ENCODE assay signal across 8 cellular contexts in genomic region chr1:13748610-13749505, GRCh38. TPM values are rescaled to one million over a fixed set of nuclear protein-coding genes. Genes with fewer than 3 reads are reported as not detected.
A peak's percentile ranks its signal among the peaks of the same experiment; 100 is the strongest.
DNase-seq lines count a peak whose midpoint lies in the region; ATAC-seq and TF ChIP-seq lines count a peak whose summit lies in the region.

No MANE protein-coding gene starts in this region.

- H3K27ac ChIP-seq in SK-N-MC (no peak overlapping the region; the same call in 1 of the 2 replicates), osteoblast (ENCODE audit: low read depth, low read length) (peak overlapping the region; percentile 81), thoracic aorta (peak overlapping the region; percentile 93 to 95)

- peaks cover 32% of the 10 kb centered on the region for H4K20me1 ChIP-seq in osteoblast (ENCODE audit: insufficient read depth, low read length)

- peaks cover 16% of the 10 kb centered on the region for H3K36me3 ChIP-seq in SK-N-MC (ENCODE audit: insufficient read depth, low read length)
- peaks cover 6% of the 10 kb centered on the region for H3K36me3 ChIP-seq in osteoblast (ENCODE audit: insufficient read depth, low read length)
- no peaks in the 10 kb centered on the region for H3K36me3 ChIP-seq in thoracic aorta

- ATAC-seq in HG02610 (IDR thresholded peaks at IDR 0.05; ENCODE audit: unreplicated experiment) (peak; percentile 74), thoracic aorta (ENCODE audit: insufficient number of reproducible peaks, low FRiP score, low read depth) (peak; percentile 97)
- ATAC-seq in activated naive CD4-positive, alpha-beta T cell treated with anti-CD3 and anti-CD28 coated beads, Interleukin-2, amount 50 U/mL, for 72 hours, result peak; percentile 93 to 96

- H3K9ac ChIP-seq in SK-N-MC (ENCODE audit: insufficient read length), result peak overlapping the region; percentile 81

- peak; percentile 91 for DNase-seq in NCI-H1048 (lab: John Stamatoyannopoulos, UW)
- peak; percentile 78 for DNase-seq in SK-N-MC (ENCODE audit: low read depth, low spot score)
- peak; percentile 95 for DNase-seq in activated naive CD4-positive, alpha-beta T cell treated with anti-CD3 and anti-CD28 coated beads, Interleukin-2, amount 50 U/mL, for 72 hours (ENCODE audit: low spot score in 2 of 2)
- peak; percentile 96 for DNase-seq in glomerular visceral epithelial cell (ENCODE audit: extremely low spot score)
- DNase-seq in osteoblast (ENCODE audit: insufficient read length, low spot score, missing footprints), result peak; percentile 100
- DNase-seq in thoracic aorta (ENCODE audit: low spot score), result peak; percentile 96

- no peaks in the 10 kb centered on the region for H3K27me3 ChIP-seq in osteoblast (ENCODE audit: insufficient read depth, low read length)
- H3K27me3 ChIP-seq in thoracic aorta (replicated peaks; ENCODE audit: insufficient read depth), result no peaks in the 10 kb centered on the region

- TF ChIP-seq CTCF in osteoblast (IDR thresholded peaks at IDR 0.05; ENCODE audit: extremely low read depth, low read depth, low read length) (no peak), thoracic aorta (IDR thresholded peaks at IDR 0.05) (no peak)

- peak overlapping the region; percentile 86 for H3K4me2 ChIP-seq in osteoblast (ENCODE audit: insufficient read depth, low read length)

- H3K9me3 Mint-ChIP-seq in activated naive CD4-positive, alpha-beta T cell treated with anti-CD3 and anti-CD28 coated beads, Interleukin-2, amount 50 U/mL, for 72 hours, result no peaks in the 10 kb centered on the region

- H3K9me3 ChIP-seq in SK-N-MC (ENCODE audit: low read depth, low read length) (no peaks in the 10 kb centered on the region), osteoblast (ENCODE audit: low read depth, low read length) (no peaks in the 10 kb centered on the region), thoracic aorta (no peaks in the 10 kb centered on the region)

- peak overlapping the region; percentile 90 for H2AFZ ChIP-seq in osteoblast (ENCODE audit: low read length)

- TF ChIP-seq POLR2A in GM10847 (IDR thresholded peaks at IDR 0.05; ENCODE audit: extremely low read depth, insufficient read length), result peak; percentile 74

- peaks cover 44% of the 10 kb centered on the region for H3K79me2 ChIP-seq in osteoblast (ENCODE audit: insufficient read depth, low read length)

- peak overlapping the region; percentile 94 to 96 for H3K27ac Mint-ChIP-seq in activated naive CD4-positive, alpha-beta T cell treated with anti-CD3 and anti-CD28 coated beads, Interleukin-2, amount 50 U/mL, for 72 hours

- H3K36me3 Mint-ChIP-seq in activated naive CD4-positive, alpha-beta T cell treated with anti-CD3 and anti-CD28 coated beads, Interleukin-2, amount 50 U/mL, for 72 hours, result peaks cover 23 to 33% of the 10 kb centered on the region in 2 donors

- H3K4me1 ChIP-seq in osteoblast (ENCODE audit: insufficient read depth, low read length) (peaks cover 18% of the 10 kb centered on the region), thoracic aorta (ENCODE audit: control insufficient read depth in 1 of 2, low read depth in 2 of 2) (peaks cover 25 to 37% of the 10 kb centered on the region in 2 donors)

- H3K4me3 ChIP-seq in SK-N-MC (peak overlapping the region; percentile 87), osteoblast (ENCODE audit: insufficient read depth, low read length) (peak overlapping the region; percentile 83), thoracic aorta (peak overlapping the region; percentile 94)

RNA-seq across cellular contexts. Expression of gene PRDM2, which starts 48.9 kb away (rescaled TPM):
- 10 to 100 TPM; 44.0 to 64.3 TPM for total RNA-seq in activated naive CD4-positive, alpha-beta T cell treated with anti-CD3 and anti-CD28 coated beads, Interleukin-2, amount 50 U/mL, for 72 hours
- 12.7 and 17.4 TPM in 2 replicates for total RNA-seq in osteoblast
- total RNA-seq in thoracic aorta, result 10 to 100 TPM; 43.0 to 45.4 TPM
